In genomic region chr4:153916273-153916755, GRCh38 we compare ENCODE assay signal across 11 cellular contexts.
DNase-seq lines count a peak whose midpoint lies in the region; ATAC-seq and TF ChIP-seq lines count a peak whose summit lies in the region.
"Had no signal": no experiment of that assay in that cellular context is flagged by ENCODE, and none has a peak within 500 bp of the region (broad histone marks: within the 10 kb centered on the region; RNA-seq: fewer than 3 reads in every experiment).

No MANE protein-coding gene starts in this region.

- ATAC-seq in activated CD4-positive, CD25-positive, alpha-beta regulatory T cell treated with anti-CD3 and anti-CD28 coated beads, Interleukin-2, amount 50 U/mL, for 24 hours = peak; percentile 84 to 86
- ATAC-seq in HG02759 (IDR thresholded peaks at IDR 0.05; ENCODE audit: unreplicated experiment) (peak; percentile 99), Right ventricle myocardium inferior (no peak)
- ATAC-seq: left lung had no signal

- peak overlapping the region; percentile 56; the same call in 1 of the 2 replicates for H3K4me2 ChIP-seq in MM.1S (ENCODE audit: low read depth, low read length)

- H3K27ac ChIP-seq in MM.1S (ENCODE audit: low read length) (peak overlapping the region; percentile 81), right atrium auricular region (no peak overlapping the region)
- H3K27ac ChIP-seq: left lung had no signal

- H2AFZ ChIP-seq in MM.1S (ENCODE audit: low read length) = peak overlapping the region; percentile 63

- DNase-seq in activated CD4-positive, CD25-positive, alpha-beta regulatory T cell treated with anti-CD3 and anti-CD28 coated beads, Interleukin-2, amount 50 U/mL, for 72 hours = no peak
- DNase-seq in MM.1S (peak; percentile 90), Right ventricle myocardium inferior (ENCODE audit: missing footprints) (no peak), globus pallidus (ENCODE audit: low spot score) (no peak), right atrium auricular region (ENCODE audit: low spot score) (no peak)
- DNase-seq in stimulated activated CD8-positive, alpha-beta memory T cell treated with anti-CD3 and anti-CD28 coated beads, Interleukin-12 subunit alpha, Interleukin-12 subunit beta, amount 100 ng/mL, for 24 hours (ENCODE audit: extremely low read depth) = peak; percentile 15
- DNase-seq: effector CD4-positive, alpha-beta T cell; left lung; NCI-H2029 treated with DMSO at 0.1 percent for 48 hours had no signal

- H3K79me2 ChIP-seq in MM.1S (ENCODE audit: low read length) = no peaks in the 10 kb centered on the region

- H3K36me3 ChIP-seq in MM.1S (replicated peaks; ENCODE audit: insufficient read depth, low read length) = no peaks in the 10 kb centered on the region
- H3K36me3 ChIP-seq in right atrium auricular region = no peaks in the 10 kb centered on the region
- H3K36me3 ChIP-seq: left lung had no signal

- H3K9me3 ChIP-seq in MM.1S (replicated peaks; ENCODE audit: insufficient read depth, low read length) (no peaks in the 10 kb centered on the region), right atrium auricular region (no peaks in the 10 kb centered on the region)
- H3K9me3 ChIP-seq: left lung had no signal

- H3K27me3 ChIP-seq in MM.1S (replicated peaks; ENCODE audit: insufficient read depth, low read length) (no peaks in the 10 kb centered on the region), right atrium auricular region (no peaks in the 10 kb centered on the region)
- H3K27me3 ChIP-seq: left lung had no signal

- H4K20me1 ChIP-seq in MM.1S (ENCODE audit: insufficient read depth, low read length) = no peaks in the 10 kb centered on the region

- H3K9me2 ChIP-seq in MM.1S (replicated peaks; ENCODE audit: insufficient read depth, low read length) = no peaks in the 10 kb centered on the region

- H3K4me1 ChIP-seq in MM.1S (ENCODE audit: low read length) (peaks cover 40% of the 10 kb centered on the region), right atrium auricular region (no peaks in the 10 kb centered on the region)
- H3K4me1 ChIP-seq: left lung had no signal

- peaks cover 26% of the 10 kb centered on the region for H3F3A ChIP-seq in MM.1S (ENCODE audit: insufficient read depth, low read length)

- peak overlapping the region; percentile 27; the same call in 1 of the 2 replicates for H3K9ac ChIP-seq in MM.1S (ENCODE audit: low read length)

- intact Hi-C loops in Right ventricle myocardium inferior (cut with DNase I) = no loop called here

- TF ChIP-seq CTCF in MM.1S (IDR thresholded peaks at IDR 0.05; ENCODE audit: low read length) (no peak), right atrium auricular region (IDR thresholded peaks at IDR 0.05) (no peak)

- no peak overlapping the region for H3K4me3 ChIP-seq in MM.1S (ENCODE audit: low read length)
- H3K4me3 ChIP-seq in right atrium auricular region = no peak overlapping the region
- H3K4me3 ChIP-seq: left lung had no signal

Comparison
In these comparisons a context has a peak if more than half of its experiments do, and no peak if none do; other contexts are left out.
1. DNase-seq: peak in MM.1S (single experiment) and stimulated activated CD8-positive, alpha-beta memory T cell treated with anti-CD3 and anti-CD28 coated beads, Interleukin-12 subunit alpha, Interleukin-12 subunit beta, amount 100 ng/mL, for 24 hours (single experiment); none in activated CD4-positive, CD25-positive, alpha-beta regulatory T cell treated with anti-CD3 and anti-CD28 coated beads, Interleukin-2, amount 50 U/mL, for 72 hours (single experiment), Right ventricle myocardium inferior (single experiment), globus pallidus (single experiment) and right atrium auricular region (single experiment).